In genomic region chr11:74460065-74460464, GRCh38 we compare ENCODE assay signal across 26 cellular contexts. TPM values are rescaled to one million over a fixed set of nuclear protein-coding genes. Genes with fewer than 3 reads are reported as not detected.
A peak's percentile ranks its signal among the peaks of the same experiment; 100 is the strongest.
DNase-seq lines count a peak whose midpoint lies in the region; ATAC-seq and TF ChIP-seq lines count a peak whose summit lies in the region.
"Had no signal": no experiment of that assay in that cellular context is flagged by ENCODE, and none has a peak within 500 bp of the region (broad histone marks: within the 10 kb centered on the region; RNA-seq: fewer than 3 reads in every experiment).

No MANE protein-coding gene starts in this region.

- H3K27ac ChIP-seq in duodenal mucosa (ENCODE audit: low read depth, low read length) (no peak overlapping the region), muscle layer of duodenum (ENCODE audit: low read length) (peak overlapping the region; percentile 74), upper lobe of right lung (peak overlapping the region; percentile 85)
- H3K27ac ChIP-seq in effector memory CD4-positive, alpha-beta T cell (ENCODE audit: insufficient read depth, low read length, poor library complexity, severe bottlenecking), result no peak overlapping the region
- H3K27ac ChIP-seq: 22Rv1, ascending aorta, GM23248, tibial artery had no signal

- peaks cover 33 to 69% of the 10 kb centered on the region in 2 donors for H3K36me3 ChIP-seq in duodenal mucosa (ENCODE audit: control insufficient read depth in 1 of 2, insufficient read depth in 2 of 2, low read length in 2 of 2)
- H3K36me3 ChIP-seq in muscle layer of duodenum (ENCODE audit: control insufficient read depth in 1 of 2, insufficient read depth in 2 of 2, low read length in 2 of 2), result peaks cover 0 to 14% of the 10 kb centered on the region in 2 donors
- peaks cover 14% of the 10 kb centered on the region for H3K36me3 ChIP-seq in upper lobe of right lung
- H3K36me3 ChIP-seq in effector memory CD4-positive, alpha-beta T cell (ENCODE audit: control insufficient read depth, insufficient read depth, low read length), result no peaks in the 10 kb centered on the region
- H3K36me3 ChIP-seq: ascending aorta, pancreas, tibial artery had no signal

- TF ChIP-seq CTCF in upper lobe of right lung (IDR thresholded peaks at IDR 0.05), result no peak

- H3K27me3 ChIP-seq in duodenal mucosa (ENCODE audit: control insufficient read depth in 1 of 2, insufficient read depth in 2 of 2, low read length in 2 of 2), result no peaks in the 10 kb centered on the region
- H3K27me3 ChIP-seq in muscle layer of duodenum (ENCODE audit: low read depth, low read length), result no peaks in the 10 kb centered on the region
- no peaks in the 10 kb centered on the region for H3K27me3 ChIP-seq in upper lobe of right lung
- no peaks in the 10 kb centered on the region for H3K27me3 ChIP-seq in effector memory CD4-positive, alpha-beta T cell (replicated peaks; ENCODE audit: control insufficient read depth, insufficient read depth, low read length, poor library complexity, severe bottlenecking)
- H3K27me3 ChIP-seq: ascending aorta, pancreas, tibial artery had no signal

- H3K4me3 ChIP-seq in duodenal mucosa (ENCODE audit: low read depth in 1 of 2, low read length in 2 of 2) (peak overlapping the region; percentile 3 to 8), muscle layer of duodenum (ENCODE audit: low read depth in 1 of 2, low read length in 2 of 2) (peak overlapping the region; percentile 23 to 49), upper lobe of right lung (peak overlapping the region; percentile 52)
- H3K4me3 ChIP-seq in effector memory CD4-positive, alpha-beta T cell (ENCODE audit: insufficient read depth, low read depth, low read length, poor library complexity, severe bottlenecking), result no peak overlapping the region
- H3K4me3 ChIP-seq: GM23248, tibial artery had no signal

- DNase-seq in activated CD8-positive, alpha-beta memory T cell treated with anti-CD3 and anti-CD28 coated beads, Interleukin-2, amount 50 U/mL, for 48 hours, result peak; percentile 23
- no peak for DNase-seq in activated CD8-positive, alpha-beta memory T cell treated with anti-CD3 and anti-CD28 coated beads for 24 hours
- DNase-seq in upper lobe of right lung (no peak), NCI-H82 treated with DMSO at 0.1 percent for 48 hours (lab: John Stamatoyannopoulos, UW; ENCODE audit: unreplicated experiment) (no peak)
- no peak for DNase-seq in stimulated activated CD4-positive, alpha-beta T cell treated with anti-CD3 and anti-CD28 coated beads, Interleukin-4, amount 100 ng/mL, for 4 hours
- DNase-seq in effector memory CD4-positive, alpha-beta T cell, result no peak
- DNase-seq: activated CD4-positive, alpha-beta T cell treated with anti-CD3 and anti-CD28 coated beads, Interleukin-2, amount 50 U/mL, for 1 hour; CD8-positive, alpha-beta T cell; DMS53; mesendoderm; natural killer cell; NCI-H1436 treated with DMSO at 0.1 percent for 48 hours; NCI-H2107; NCI-H510A; pancreas; right cardiac atrium; stimulated activated naive CD8-positive, alpha-beta T cell treated with anti-CD3 and anti-CD28 coated beads, Interleukin-15, Interleukin-2, amounts not matched to agents 100 U/mL and 50 U/mL, for 24 hours; tibial artery had no signal

- intact Hi-C loops in upper lobe of right lung (cut with DNase I), result no loop called here

- H3K4me1 ChIP-seq in duodenal mucosa (ENCODE audit: control insufficient read depth in 1 of 2, insufficient read depth in 2 of 2, low read length in 2 of 2) (peaks cover 50 to 53% of the 10 kb centered on the region in 2 donors), muscle layer of duodenum (ENCODE audit: control insufficient read depth in 1 of 2, insufficient read depth in 2 of 2, low read length in 2 of 2) (peaks cover 3 to 12% of the 10 kb centered on the region in 2 donors), upper lobe of right lung (peaks cover 20% of the 10 kb centered on the region)
- H3K4me1 ChIP-seq in effector memory CD4-positive, alpha-beta T cell (ENCODE audit: control insufficient read depth, insufficient read depth, low read length, poor library complexity, severe bottlenecking), result no peaks in the 10 kb centered on the region
- H3K4me1 ChIP-seq: ascending aorta, tibial artery had no signal

- H3K9me3 ChIP-seq in duodenal mucosa (ENCODE audit: control insufficient read depth in 1 of 2, low read length in 2 of 2) (no peaks in the 10 kb centered on the region), muscle layer of duodenum (ENCODE audit: control insufficient read depth in 1 of 2, low read length in 2 of 2) (no peaks in the 10 kb centered on the region), upper lobe of right lung (no peaks in the 10 kb centered on the region)
- no peaks in the 10 kb centered on the region for H3K9me3 ChIP-seq in effector memory CD4-positive, alpha-beta T cell (ENCODE audit: control insufficient read depth, low read length)
- H3K9me3 ChIP-seq: ascending aorta, pancreas, tibial artery had no signal

- H3K9ac ChIP-seq in duodenal mucosa (ENCODE audit: low read depth in 1 of 2, low read length in 2 of 2), result no peak overlapping the region
- H3K9ac ChIP-seq: GM23248 had no signal

- no peak for ATAC-seq in upper lobe of right lung
- ATAC-seq: activated naive CD4-positive, alpha-beta T cell treated with anti-CD3 and anti-CD28 coated beads, Interleukin-2, amount 50 U/mL, for 72 hours; CD8-positive, alpha-beta T cell; stimulated activated naive CD8-positive, alpha-beta T cell treated with anti-CD3 and anti-CD28 coated beads, Interleukin-15, Interleukin-2, amounts not matched to agents 100 U/mL and 50 U/mL, for 24 hours; WTC11 had no signal

RNA-seq across cellular contexts. Expression of gene KCNE3, which starts 7.3 kb away (rescaled TPM):
- total RNA-seq in upper lobe of right lung, result 20.9 TPM
- total RNA-seq: activated naive CD4-positive, alpha-beta T cell treated with anti-CD3 and anti-CD28 coated beads, Interleukin-2, amount 50 U/mL, for 72 hours; ascending aorta; CD8-positive, alpha-beta T cell; T-helper 2 cell treated with Interferon-gamma antibody and Interleukin-4, amounts not matched to agents 100 ng/mL and 5 ng/mL, for 36 hours had no signal

RNA-seq across cellular contexts. Expression of gene LIPT2, which starts 33.5 kb away (rescaled TPM):
- total RNA-seq in upper lobe of right lung, result 2.1 TPM
- total RNA-seq: ascending aorta had no signal

Comparison
In these comparisons a context has a peak if more than half of its experiments do, and no peak if none do; other contexts are left out.
1. H3K27ac ChIP-seq: peak in muscle layer of duodenum (single experiment) and upper lobe of right lung (single experiment); none in duodenal mucosa (single experiment) and effector memory CD4-positive, alpha-beta T cell (single experiment).